17 cellular contexts compared by ENCODE assay signal in genomic region chr16:68345958-68346635, GRCh38. TPM values are rescaled to one million over a fixed set of nuclear protein-coding genes. Genes with fewer than 3 reads are reported as not detected.
DNase-seq lines count a peak whose midpoint lies in the region; ATAC-seq and TF ChIP-seq lines count a peak whose summit lies in the region.
"Had no signal": no experiment of that assay in that cellular context is flagged by ENCODE, and none has a peak within 500 bp of the region (broad histone marks: within the 10 kb centered on the region; RNA-seq: fewer than 3 reads in every experiment).

No MANE protein-coding gene starts in this region.

- ATAC-seq in heart left ventricle (peak in 3 of 4 donors; percentile 2 to 5 (median 3)), left ventricle myocardium superior (no peak), right lobe of liver (peak; percentile 92 to 96 (median 94))
- ATAC-seq in stimulated activated memory B cell treated with anti-CD40 and anti-IgM and Interleukin-4, amounts not matched to agents 10 μg/mL and 1 μg/mL and 100 μg/mL, for 72 hours, result no peak
- ATAC-seq: GM23338, HCT116, K562 had no signal

- H3K27me3 ChIP-seq in heart left ventricle, result no peaks in the 10 kb centered on the region
- no peaks in the 10 kb centered on the region for H3K27me3 ChIP-seq in Loucy (ENCODE audit: insufficient read depth, low read length, poor library complexity, severe bottlenecking)
- H3K27me3 ChIP-seq in right lobe of liver, result no peaks in the 10 kb centered on the region
- no peaks in the 10 kb centered on the region for H3K27me3 ChIP-seq in A673 (replicated peaks; ENCODE audit: insufficient read depth, low read depth, low read length, poor library complexity)

- peak overlapping the region; percentile 25 for H3K4me2 ChIP-seq in Loucy (ENCODE audit: low read depth, low read length, poor library complexity, severe bottlenecking)
- H3K4me2 ChIP-seq: GM23338 had no signal

- H2AFZ ChIP-seq in Loucy (ENCODE audit: low read length), result no peak overlapping the region
- H2AFZ ChIP-seq: GM23338 had no signal

- H3K36me3 Mint-ChIP-seq in stimulated activated memory B cell treated with anti-CD40 and anti-IgM and Interleukin-4, amounts not matched to agents 10 μg/mL and 1 μg/mL and 100 μg/mL, for 72 hours, result peaks cover 77% of the 10 kb centered on the region

- BruUV-seq in A673 (replicated peaks; lab: Mats Ljungman, UMichigan), result no TSS peak

- H4K20me1 ChIP-seq in Loucy (ENCODE audit: insufficient read depth, low read length, poor library complexity, severe bottlenecking), result no peaks in the 10 kb centered on the region

- peak overlapping the region in 5 of 12 donors; percentile 18 to 70 (median 57) for H3K27ac ChIP-seq in heart left ventricle
- peak overlapping the region in 1 of 3 donors; percentile 76 for H3K27ac ChIP-seq in right lobe of liver
- no peak overlapping the region for H3K27ac ChIP-seq in A673 (ENCODE audit: low read depth, low read length, poor library complexity, severe bottlenecking)

- H3K9me3 Mint-ChIP-seq in stimulated activated memory B cell treated with anti-CD40 and anti-IgM and Interleukin-4, amounts not matched to agents 10 μg/mL and 1 μg/mL and 100 μg/mL, for 72 hours, result no peaks in the 10 kb centered on the region
- H3K9me3 Mint-ChIP-seq: CD4-positive, alpha-beta memory T cell; GM23338 had no signal

- H3K4me3 Mint-ChIP-seq in stimulated activated memory B cell treated with anti-CD40 and anti-IgM and Interleukin-4, amounts not matched to agents 10 μg/mL and 1 μg/mL and 100 μg/mL, for 72 hours, result no peak overlapping the region
- H3K4me3 Mint-ChIP-seq: CD4-positive, alpha-beta memory T cell; GM23338 had no signal

- peaks cover 0 to 94% (median 75%) of the 10 kb centered on the region in 9 donors for H3K36me3 ChIP-seq in heart left ventricle
- peaks cover 28% of the 10 kb centered on the region; the same call in 1 of the 2 replicates for H3K36me3 ChIP-seq in Loucy (ENCODE audit: insufficient read depth, low read length)
- peaks cover 0 to 41% (median 0%) of the 10 kb centered on the region in 4 donors for H3K36me3 ChIP-seq in right lobe of liver
- peaks cover 23% of the 10 kb centered on the region for H3K36me3 ChIP-seq in A673 (ENCODE audit: insufficient read depth, low read length, poor library complexity, severe bottlenecking)

- 94 to 96% (median 96%) methylated on average over 16 of the region's 16 CpGs for WGBS in heart left ventricle, 4 donors
- WGBS in right lobe of liver (ENCODE audit: insufficient coverage, low coverage, low lambda C conversion rate, missing lambda C conversion rate), result 47% methylated on average over 6 of the region's 16 CpGs

- peak overlapping the region; percentile 65 for H3K9ac ChIP-seq in Loucy (ENCODE audit: low read depth, low read length, poor library complexity, severe bottlenecking)

- H3K4me1 ChIP-seq in heart left ventricle (peaks cover 0 to 18% (median 3%) of the 10 kb centered on the region in 12 donors), Loucy (ENCODE audit: insufficient read depth, low read length, poor library complexity, severe bottlenecking) (peaks cover 42% of the 10 kb centered on the region), right lobe of liver (peaks cover 0 to 21% (median 6%) of the 10 kb centered on the region in 4 donors), A673 (ENCODE audit: insufficient read depth, low read length, poor library complexity, severe bottlenecking) (no peaks in the 10 kb centered on the region)

- CTCF ChIA-PET in A673 (lab: Charles Lee), result no interaction called here

- TF ChIP-seq CTCF in heart left ventricle (IDR thresholded peaks at IDR 0.05) (no peak), Loucy (conservative IDR thresholded peaks at IDR 0.05; ENCODE audit: low read length) (peak; percentile 26; the same call in 1 of the 2 replicates), right lobe of liver (IDR thresholded peaks at IDR 0.05) (peak in 3 of 4 donors; percentile 29 to 49 (median 45)), A673 (conservative IDR thresholded peaks at IDR 0.05; ENCODE audit: low read depth, low read length) (no peak)

- no peak for TF ChIP-seq POLR2A in heart left ventricle (IDR thresholded peaks at IDR 0.05)
- TF ChIP-seq POLR2A in right lobe of liver (IDR thresholded peaks at IDR 0.05), result no peak

- no peaks in the 10 kb centered on the region for H3K9me2 ChIP-seq in Loucy (replicated peaks; ENCODE audit: low read depth, low read length)

- DNase-seq in heart left ventricle (no peak), left ventricle myocardium superior (no peak), right lobe of liver (peak; percentile 65 to 90 (median 90)), COLO668 (lab: John Stamatoyannopoulos, UW; ENCODE audit: unreplicated experiment) (no peak), A673 (ENCODE audit: low spot score) (no peak), dedifferentiated amniotic fluid mesenchymal stem cell (ENCODE audit: extremely low spot score) (no peak)
- DNase-seq: CD4-positive, alpha-beta memory T cell; NCI-H1417 treated with DMSO at 0.1 percent for 48 hours; NCI-H1930; NCI-H69; NK-92 treated with Interleukin-12 subunit alpha and Interleukin-12 subunit beta, amount 100 ng/mL, for 24 hours; OCI-M1 had no signal

- H3K27me3 Mint-ChIP-seq in stimulated activated memory B cell treated with anti-CD40 and anti-IgM and Interleukin-4, amounts not matched to agents 10 μg/mL and 1 μg/mL and 100 μg/mL, for 72 hours, result no peaks in the 10 kb centered on the region
- H3K27me3 Mint-ChIP-seq: CD4-positive, alpha-beta memory T cell had no signal

- no peaks in the 10 kb centered on the region for H3K4me1 Mint-ChIP-seq in stimulated activated memory B cell treated with anti-CD40 and anti-IgM and Interleukin-4, amounts not matched to agents 10 μg/mL and 1 μg/mL and 100 μg/mL, for 72 hours
- H3K4me1 Mint-ChIP-seq: GM23338 had no signal

- H3F3A ChIP-seq in Loucy (ENCODE audit: low read depth), result no peaks in the 10 kb centered on the region

- intact Hi-C loops in heart left ventricle (cut with DNase I) (no loop called here), left ventricle myocardium superior (cut with micrococcal nuclease) (no loop called here), right lobe of liver (cut with DNase I) (no loop called here), A673 (cut with micrococcal nuclease; ENCODE audit: unreplicated experiment) (no loop called here)

- H3K79me2 ChIP-seq in Loucy (ENCODE audit: insufficient read depth, low read length), result no peaks in the 10 kb centered on the region

- H3K4me3 ChIP-seq in heart left ventricle (no peak overlapping the region), Loucy (ENCODE audit: low read length, poor library complexity, severe bottlenecking) (no peak overlapping the region), right lobe of liver (peak overlapping the region in 1 of 3 donors; percentile 19), A673 (ENCODE audit: low read depth, low read length, poor library complexity, severe bottlenecking) (no peak overlapping the region)
- H3K4me3 ChIP-seq: GM23338, K562 had no signal

- no peaks in the 10 kb centered on the region for H3K9me3 ChIP-seq in heart left ventricle
- no peaks in the 10 kb centered on the region for H3K9me3 ChIP-seq in Loucy (ENCODE audit: insufficient read depth, low read depth, low read length)
- no peaks in the 10 kb centered on the region for H3K9me3 ChIP-seq in right lobe of liver
- H3K9me3 ChIP-seq in A673 (ENCODE audit: low read depth, low read length, poor library complexity, severe bottlenecking), result no peaks in the 10 kb centered on the region

- peak overlapping the region; percentile 22 for H3K27ac Mint-ChIP-seq in stimulated activated memory B cell treated with anti-CD40 and anti-IgM and Interleukin-4, amounts not matched to agents 10 μg/mL and 1 μg/mL and 100 μg/mL, for 72 hours
- H3K27ac Mint-ChIP-seq: GM23338 had no signal

- POLR2A ChIA-PET in A673 (lab: Charles Lee; ENCODE audit: low non-redundant PET), result no interaction called here

RNA-seq across cellular contexts. Expression of gene PRMT7, which starts 35.3 kb away (rescaled TPM):
- total RNA-seq in heart left ventricle (10 to 100 TPM; 21.9 to 34.0 (median 30.7) TPM), left ventricle myocardium superior (30.9 TPM), right lobe of liver (10 to 100 TPM; 13.1 to 28.3 (median 21.1) TPM), A673 (2021) (60.2 and 66.2 TPM in 2 replicates)
- 10 to 100 TPM; 21.0 to 37.4 TPM for polyA plus RNA-seq in heart left ventricle

RNA-seq across cellular contexts. Expression of gene SLC7A6OS, which starts 35.4 kb away (rescaled TPM):
- 10 to 100 TPM in 6 of 9 donors, 1 to 10 TPM in 3; 8.1 to 16.2 (median 11.2) TPM for total RNA-seq in heart left ventricle
- polyA plus RNA-seq in heart left ventricle, result 1 to 10 TPM; 9.6 to 9.9 TPM
- 14.2 TPM for total RNA-seq in left ventricle myocardium superior
- 1 to 10 TPM; 4.0 to 5.4 (median 4.8) TPM for total RNA-seq in right lobe of liver
- 24.5 and 25.3 TPM in 2 replicates for total RNA-seq in A673 (2021)

Comparison
In these comparisons a context has a peak if more than half of its experiments do, and no peak if none do; other contexts are left out.
1. ATAC-seq: peak in heart left ventricle (3 of 4) and right lobe of liver (4 of 4); none in left ventricle myocardium superior (single experiment) and stimulated activated memory B cell treated with anti-CD40 and anti-IgM and Interleukin-4, amounts not matched to agents 10 μg/mL and 1 μg/mL and 100 μg/mL, for 72 hours (single experiment).
2. DNase-seq: peak in right lobe of liver (3 of 3); none in heart left ventricle (0 of 5), left ventricle myocardium superior (single experiment), COLO668 (single experiment), A673 (single experiment) and dedifferentiated amniotic fluid mesenchymal stem cell (single experiment).
3. CTCF ChIP-seq: peak in Loucy (single experiment) and right lobe of liver (3 of 4); none in heart left ventricle (0 of 12) and A673 (single experiment).